Comparison of ENCODE assay signal across 8 cellular contexts in the genomic region with DNA sequence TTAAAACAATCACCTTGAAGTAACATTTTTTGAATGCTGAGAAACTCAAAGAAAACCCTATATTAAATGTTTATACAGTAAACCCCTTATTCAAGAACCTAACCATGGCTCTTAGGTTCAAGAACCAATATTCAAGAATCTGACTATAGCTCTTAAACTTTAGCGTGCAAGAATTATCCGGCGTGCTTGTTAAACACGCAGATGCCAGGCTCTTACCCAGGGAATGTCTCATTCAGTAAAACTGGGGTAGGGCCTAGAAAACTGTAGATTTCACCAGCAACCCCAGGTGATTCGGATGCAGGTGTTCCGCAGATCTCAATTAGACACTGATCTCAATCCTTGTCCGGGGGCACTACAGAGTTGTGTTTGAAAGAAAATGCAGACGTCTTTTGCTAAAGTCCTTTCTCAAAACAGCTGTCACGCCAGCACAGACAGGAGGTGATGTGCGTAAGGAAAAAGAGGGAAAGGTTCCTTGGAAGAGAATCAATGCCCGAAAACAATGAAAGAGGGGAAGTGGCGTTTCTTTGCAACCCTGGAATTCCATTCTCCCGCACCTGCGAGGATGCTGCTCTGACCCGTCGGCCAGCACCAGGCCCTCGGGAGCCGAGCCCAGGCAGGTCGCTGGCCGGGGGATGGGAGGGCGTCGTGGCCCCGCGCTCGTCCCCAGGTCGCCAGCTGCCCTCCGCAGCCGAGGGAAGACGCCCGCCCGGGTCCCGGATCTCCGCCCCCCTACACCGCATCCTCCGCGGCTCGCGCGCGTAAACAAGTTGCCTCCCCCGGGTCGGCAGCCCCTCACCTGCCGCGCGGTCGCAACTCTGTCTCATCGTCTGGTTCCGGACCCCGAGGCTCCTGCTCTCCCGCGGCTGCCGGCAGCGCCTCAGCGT. TPM values are rescaled to one million over a fixed set of nuclear protein-coding genes. Genes with fewer than 3 reads are reported as not detected.
DNase-seq lines count a peak whose midpoint lies in the region; ATAC-seq and TF ChIP-seq lines count a peak whose summit lies in the region.

No MANE protein-coding gene starts in this region.

- TF ChIP-seq CTCF in WTC11 (IDR thresholded peaks at IDR 0.05) (no peak), chondrocyte (IDR thresholded peaks at IDR 0.05) (no peak)

- CTCF ChIA-PET in WTC11 (lab: Charles Lee), result interaction anchor here (0.6 to 2.4 kb wide), 3 partner anchors 31 to 45 kb away, joined by 4 to 5 read pairs (median 4); no protein-coding TSS in a partner anchor

- H3K4me3 Mint-ChIP-seq in WTC11 (peak overlapping the region; percentile 94), chondrocyte (ENCODE audit: unreplicated experiment) (peak overlapping the region; percentile 86)

- ATAC-seq in HG03457 (IDR thresholded peaks at IDR 0.05; ENCODE audit: unreplicated experiment) (peak; percentile 1), WTC11 (no peak), left lobe of liver (peak; percentile 4), HG02981 (IDR thresholded peaks at IDR 0.05; ENCODE audit: unreplicated experiment) (no peak)

- peak; percentile 36 for DNase-seq in NCI-H2171 treated with DMSO at 0.1 percent for 48 hours (lab: John Stamatoyannopoulos, UW)
- no peak for DNase-seq in NCI-H2171 (lab: John Stamatoyannopoulos, UW)
- peak; percentile 57 for DNase-seq in WTC11 (ENCODE audit: low spot score)
- DNase-seq in chondrocyte (ENCODE audit: low spot score), result no peak
- DNase-seq in left lobe of liver (ENCODE audit: low spot score), result peak; percentile 50
- peak; percentile 56 for DNase-seq in stimulated activated CD4-positive, alpha-beta T cell treated with anti-CD3 and anti-CD28 coated beads, Interleukin-4, amount 100 ng/mL, for 24 hours

- H3K36me3 Mint-ChIP-seq in WTC11 (no peaks in the 10 kb centered on the region), chondrocyte (ENCODE audit: low read depth) (no peaks in the 10 kb centered on the region)

- H3K9me3 Mint-ChIP-seq in WTC11 (no peaks in the 10 kb centered on the region), chondrocyte (ENCODE audit: low read depth) (no peaks in the 10 kb centered on the region)

- peaks cover 38% of the 10 kb centered on the region for H3K4me1 Mint-ChIP-seq in WTC11
- H3K4me1 Mint-ChIP-seq in chondrocyte (ENCODE audit: low read depth), result peaks cover 17% of the 10 kb centered on the region

- POLR2A ChIA-PET in WTC11 (lab: Charles Lee), result interaction anchor here (1.0 to 1.6 kb wide), 2 partner anchors 33 to 123 kb away, joined by 3 read pairs; no protein-coding TSS in a partner anchor

- H3K27ac Mint-ChIP-seq in WTC11 (peak overlapping the region; percentile 97), chondrocyte (ENCODE audit: unreplicated experiment) (peak overlapping the region; percentile 87)

- H3K27me3 Mint-ChIP-seq in WTC11 (ENCODE audit: low read depth), result no peaks in the 10 kb centered on the region
- H3K27me3 Mint-ChIP-seq in chondrocyte (ENCODE audit: low read depth), result no peaks in the 10 kb centered on the region

TF ChIP-seq in WTC11, 78 proteins besides CTCF, POLR2A, EP300 and RAD21 (continues in another document):
- TF ChIP-seq ZNF423 (CRISPR knock-in tag; IDR thresholded peaks at IDR 0.05) (no peak), ZNF671 (CRISPR knock-in tag; IDR thresholded peaks at IDR 0.05) (no peak), SOX15 (CRISPR knock-in tag; IDR thresholded peaks at IDR 0.05) (no peak), ELF4 (CRISPR knock-in tag; IDR thresholded peaks at IDR 0.05; ENCODE audit: low read depth) (no peak), TEAD4 (CRISPR knock-in tag; IDR thresholded peaks at IDR 0.05) (0 out of 2 replicates have a peak, but pooled peaks have one; percentile 45), KAT7 (CRISPR knock-in tag; IDR thresholded peaks at IDR 0.05; ENCODE audit: borderline replicate concordance) (no peak), TCF7 (CRISPR knock-in tag; IDR thresholded peaks at IDR 0.05; ENCODE audit: low read depth) (no peak)
- TF ChIP-seq, protein P1, sequence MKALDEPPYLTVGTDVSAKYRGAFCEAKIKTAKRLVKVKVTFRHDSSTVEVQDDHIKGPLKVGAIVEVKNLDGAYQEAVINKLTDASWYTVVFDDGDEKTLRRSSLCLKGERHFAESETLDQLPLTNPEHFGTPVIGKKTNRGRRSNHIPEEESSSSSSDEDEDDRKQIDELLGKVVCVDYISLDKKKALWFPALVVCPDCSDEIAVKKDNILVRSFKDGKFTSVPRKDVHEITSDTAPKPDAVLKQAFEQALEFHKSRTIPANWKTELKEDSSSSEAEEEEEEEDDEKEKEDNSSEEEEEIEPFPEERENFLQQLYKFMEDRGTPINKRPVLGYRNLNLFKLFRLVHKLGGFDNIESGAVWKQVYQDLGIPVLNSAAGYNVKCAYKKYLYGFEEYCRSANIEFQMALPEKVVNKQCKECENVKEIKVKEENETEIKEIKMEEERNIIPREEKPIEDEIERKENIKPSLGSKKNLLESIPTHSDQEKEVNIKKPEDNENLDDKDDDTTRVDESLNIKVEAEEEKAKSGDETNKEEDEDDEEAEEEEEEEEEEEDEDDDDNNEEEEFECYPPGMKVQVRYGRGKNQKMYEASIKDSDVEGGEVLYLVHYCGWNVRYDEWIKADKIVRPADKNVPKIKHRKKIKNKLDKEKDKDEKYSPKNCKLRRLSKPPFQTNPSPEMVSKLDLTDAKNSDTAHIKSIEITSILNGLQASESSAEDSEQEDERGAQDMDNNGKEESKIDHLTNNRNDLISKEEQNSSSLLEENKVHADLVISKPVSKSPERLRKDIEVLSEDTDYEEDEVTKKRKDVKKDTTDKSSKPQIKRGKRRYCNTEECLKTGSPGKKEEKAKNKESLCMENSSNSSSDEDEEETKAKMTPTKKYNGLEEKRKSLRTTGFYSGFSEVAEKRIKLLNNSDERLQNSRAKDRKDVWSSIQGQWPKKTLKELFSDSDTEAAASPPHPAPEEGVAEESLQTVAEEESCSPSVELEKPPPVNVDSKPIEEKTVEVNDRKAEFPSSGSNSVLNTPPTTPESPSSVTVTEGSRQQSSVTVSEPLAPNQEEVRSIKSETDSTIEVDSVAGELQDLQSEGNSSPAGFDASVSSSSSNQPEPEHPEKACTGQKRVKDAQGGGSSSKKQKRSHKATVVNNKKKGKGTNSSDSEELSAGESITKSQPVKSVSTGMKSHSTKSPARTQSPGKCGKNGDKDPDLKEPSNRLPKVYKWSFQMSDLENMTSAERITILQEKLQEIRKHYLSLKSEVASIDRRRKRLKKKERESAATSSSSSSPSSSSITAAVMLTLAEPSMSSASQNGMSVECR (CRISPR knock-in tag; IDR thresholded peaks at IDR 0.05; ENCODE audit: borderline replicate concordance), result no peak
- TF ChIP-seq, protein P2, sequence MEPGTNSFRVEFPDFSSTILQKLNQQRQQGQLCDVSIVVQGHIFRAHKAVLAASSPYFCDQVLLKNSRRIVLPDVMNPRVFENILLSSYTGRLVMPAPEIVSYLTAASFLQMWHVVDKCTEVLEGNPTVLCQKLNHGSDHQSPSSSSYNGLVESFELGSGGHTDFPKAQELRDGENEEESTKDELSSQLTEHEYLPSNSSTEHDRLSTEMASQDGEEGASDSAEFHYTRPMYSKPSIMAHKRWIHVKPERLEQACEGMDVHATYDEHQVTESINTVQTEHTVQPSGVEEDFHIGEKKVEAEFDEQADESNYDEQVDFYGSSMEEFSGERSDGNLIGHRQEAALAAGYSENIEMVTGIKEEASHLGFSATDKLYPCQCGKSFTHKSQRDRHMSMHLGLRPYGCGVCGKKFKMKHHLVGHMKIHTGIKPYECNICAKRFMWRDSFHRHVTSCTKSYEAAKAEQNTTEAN (CRISPR knock-in tag; IDR thresholded peaks at IDR 0.05), result no peak
- TF ChIP-seq, protein P3, sequence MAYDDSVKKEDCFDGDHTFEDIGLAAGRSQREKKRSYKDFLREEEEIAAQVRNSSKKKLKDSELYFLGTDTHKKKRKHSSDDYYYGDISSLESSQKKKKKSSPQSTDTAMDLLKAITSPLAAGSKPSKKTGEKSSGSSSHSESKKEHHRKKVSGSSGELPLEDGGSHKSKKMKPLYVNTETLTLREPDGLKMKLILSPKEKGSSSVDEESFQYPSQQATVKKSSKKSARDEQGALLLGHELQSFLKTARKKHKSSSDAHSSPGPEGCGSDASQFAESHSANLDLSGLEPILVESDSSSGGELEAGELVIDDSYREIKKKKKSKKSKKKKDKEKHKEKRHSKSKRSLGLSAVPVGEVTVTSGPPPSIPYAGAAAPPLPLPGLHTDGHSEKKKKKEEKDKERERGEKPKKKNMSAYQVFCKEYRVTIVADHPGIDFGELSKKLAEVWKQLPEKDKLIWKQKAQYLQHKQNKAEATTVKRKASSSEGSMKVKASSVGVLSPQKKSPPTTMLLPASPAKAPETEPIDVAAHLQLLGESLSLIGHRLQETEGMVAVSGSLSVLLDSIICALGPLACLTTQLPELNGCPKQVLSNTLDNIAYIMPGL (CRISPR knock-in tag; IDR thresholded peaks at IDR 0.05), result peak; percentile 55; the same call in 1 of the 2 replicates
- TF ChIP-seq, protein P4, sequence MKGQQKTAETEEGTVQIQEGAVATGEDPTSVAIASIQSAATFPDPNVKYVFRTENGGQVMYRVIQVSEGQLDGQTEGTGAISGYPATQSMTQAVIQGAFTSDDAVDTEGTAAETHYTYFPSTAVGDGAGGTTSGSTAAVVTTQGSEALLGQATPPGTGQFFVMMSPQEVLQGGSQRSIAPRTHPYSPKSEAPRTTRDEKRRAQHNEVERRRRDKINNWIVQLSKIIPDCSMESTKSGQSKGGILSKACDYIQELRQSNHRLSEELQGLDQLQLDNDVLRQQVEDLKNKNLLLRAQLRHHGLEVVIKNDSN (CRISPR knock-in tag; IDR thresholded peaks at IDR 0.05), result no peak
- TF ChIP-seq, protein P5, sequence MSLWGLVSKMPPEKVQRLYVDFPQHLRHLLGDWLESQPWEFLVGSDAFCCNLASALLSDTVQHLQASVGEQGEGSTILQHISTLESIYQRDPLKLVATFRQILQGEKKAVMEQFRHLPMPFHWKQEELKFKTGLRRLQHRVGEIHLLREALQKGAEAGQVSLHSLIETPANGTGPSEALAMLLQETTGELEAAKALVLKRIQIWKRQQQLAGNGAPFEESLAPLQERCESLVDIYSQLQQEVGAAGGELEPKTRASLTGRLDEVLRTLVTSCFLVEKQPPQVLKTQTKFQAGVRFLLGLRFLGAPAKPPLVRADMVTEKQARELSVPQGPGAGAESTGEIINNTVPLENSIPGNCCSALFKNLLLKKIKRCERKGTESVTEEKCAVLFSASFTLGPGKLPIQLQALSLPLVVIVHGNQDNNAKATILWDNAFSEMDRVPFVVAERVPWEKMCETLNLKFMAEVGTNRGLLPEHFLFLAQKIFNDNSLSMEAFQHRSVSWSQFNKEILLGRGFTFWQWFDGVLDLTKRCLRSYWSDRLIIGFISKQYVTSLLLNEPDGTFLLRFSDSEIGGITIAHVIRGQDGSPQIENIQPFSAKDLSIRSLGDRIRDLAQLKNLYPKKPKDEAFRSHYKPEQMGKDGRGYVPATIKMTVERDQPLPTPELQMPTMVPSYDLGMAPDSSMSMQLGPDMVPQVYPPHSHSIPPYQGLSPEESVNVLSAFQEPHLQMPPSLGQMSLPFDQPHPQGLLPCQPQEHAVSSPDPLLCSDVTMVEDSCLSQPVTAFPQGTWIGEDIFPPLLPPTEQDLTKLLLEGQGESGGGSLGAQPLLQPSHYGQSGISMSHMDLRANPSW (CRISPR knock-in tag; conservative IDR thresholded peaks at IDR 0.05; ENCODE audit: low read depth), result no peak

RNA-seq across cellular contexts. Expression of a gene that starts 0.9 kb away (rescaled TPM):
- 14.6 to 20.8 TPM (median 16.3 TPM) in 3 replicates for total RNA-seq in WTC11 (2021)
- total RNA-seq in chondrocyte, result 18.5 to 19.8 TPM (median 19.3 TPM) in 3 replicates
- 11.8 TPM for total RNA-seq in left lobe of liver

Comparison
In these comparisons a context has a peak if more than half of its experiments do, and no peak if none do; other contexts are left out.
1. DNase-seq: peak in NCI-H2171 treated with DMSO at 0.1 percent for 48 hours (single experiment), WTC11 (single experiment), left lobe of liver (single experiment) and stimulated activated CD4-positive, alpha-beta T cell treated with anti-CD3 and anti-CD28 coated beads, Interleukin-4, amount 100 ng/mL, for 24 hours (single experiment); none in NCI-H2171 (single experiment) and chondrocyte (single experiment).
2. ATAC-seq: peak in HG03457 (single experiment) and left lobe of liver (single experiment); none in WTC11 (single experiment) and HG02981 (single experiment).